24 cellular contexts compared by ENCODE assay signal in genomic region chr10:8071006-8071405, GRCh38. TPM values are rescaled to one million over a fixed set of nuclear protein-coding genes. Genes with fewer than 3 reads are reported as not detected.
DNase-seq lines count a peak whose midpoint lies in the region; ATAC-seq and TF ChIP-seq lines count a peak whose summit lies in the region.
"Had no signal": no experiment of that assay in that cellular context is flagged by ENCODE, and none has a peak within 500 bp of the region (broad histone marks: within the 10 kb centered on the region; RNA-seq: fewer than 3 reads in every experiment).

No MANE protein-coding gene starts in this region.

- H3K9ac ChIP-seq in SK-N-SH, result peak overlapping the region; percentile 61
- H3K9ac ChIP-seq: BLaER1 had no signal

- peaks cover 89 to 91% of the 10 kb centered on the region in 2 experiments for H3K36me3 ChIP-seq in SK-N-SH (replicated peaks in 1 of 2; ENCODE audit: control insufficient read depth in 1 of 2, insufficient read depth in 2 of 2, low read length in 1 of 2)
- H3K36me3 ChIP-seq: BLaER1, right lobe of liver had no signal

- no peak for TF ChIP-seq RAD21 in SK-N-SH (IDR thresholded peaks at IDR 0.05; ENCODE audit: low read length)

- peaks cover 54% of the 10 kb centered on the region for H4K20me1 ChIP-seq in SK-N-SH (ENCODE audit: insufficient read depth)
- H4K20me1 ChIP-seq: BLaER1 had no signal

- peaks cover 93% of the 10 kb centered on the region for H3F3A ChIP-seq in SK-N-SH (replicated peaks; ENCODE audit: insufficient read depth)

- DNase-seq in activated T-cell treated with anti-CD3 and anti-CD28 coated beads, Interleukin-2, amount 50 U/mL, for 4 hours, result no peak
- DNase-seq in activated T-cell treated with anti-CD3 and anti-CD28 coated beads, Interleukin-2, amount 50 U/mL, for 1 hour, result no peak
- no peak for DNase-seq in SK-N-SH
- peak; percentile 75 for DNase-seq in MCF 10A (ENCODE audit: unreplicated experiment)
- DNase-seq in stimulated activated effector memory CD8-positive, alpha-beta T cell treated with anti-CD3 and anti-CD28 coated beads, Interleukin-12 subunit alpha, Interleukin-12 subunit beta, amount 100 ng/mL, for 72 hours (ENCODE audit: low spot score in 2 of 2), result no peak
- DNase-seq in middle frontal gyrus (ENCODE audit: extremely low spot score, low spot score), result no peak
- DNase-seq in NOMO-1 (lab: John Stamatoyannopoulos, UW; ENCODE audit: unreplicated experiment in 2 of 2), result no peak
- no peak for DNase-seq in AG20443 (ENCODE audit: low spot score)
- DNase-seq: activated CD4-positive, alpha-beta T cell treated with anti-CD3 and anti-CD28 coated beads, Interleukin-2, amount 50 U/mL, for 1 hour; left cardiac atrium; NCI-H1092 treated with DMSO at 0.1 percent for 48 hours; NCI-H1930; NCI-H345; NCI-H82; nephron progenitor cell; right lobe of liver; SHP77 had no signal

- peaks cover 99% of the 10 kb centered on the region for H3K79me2 ChIP-seq in SK-N-SH (ENCODE audit: insufficient read depth)

- H3K9me3 Mint-ChIP-seq in activated T-cell treated with anti-CD3 and anti-CD28 coated beads, Interleukin-2, amount 50 U/mL, for 4 hours, result no peaks in the 10 kb centered on the region
- no peaks in the 10 kb centered on the region for H3K9me3 Mint-ChIP-seq in MCF 10A (ENCODE audit: unreplicated experiment)
- H3K9me3 Mint-ChIP-seq in stimulated activated effector memory CD8-positive, alpha-beta T cell treated with anti-CD3 and anti-CD28 coated beads, Interleukin-12 subunit alpha, Interleukin-12 subunit beta, amount 100 ng/mL, for 72 hours, result no peaks in the 10 kb centered on the region
- H3K9me3 Mint-ChIP-seq: GM23338, mesothelial cell of epicardium had no signal

- peak overlapping the region; percentile 86 to 96 for H3K27ac ChIP-seq in SK-N-SH (ENCODE audit: low read depth in 2 of 2, low read length in 1 of 2)
- H3K27ac ChIP-seq: BLaER1, coronary artery, right lobe of liver had no signal

- no peaks in the 10 kb centered on the region for H3K27me3 Mint-ChIP-seq in activated T-cell treated with anti-CD3 and anti-CD28 coated beads, Interleukin-2, amount 50 U/mL, for 4 hours (ENCODE audit: low read depth)
- H3K27me3 Mint-ChIP-seq in MCF 10A (ENCODE audit: insufficient read depth, unreplicated experiment), result no peaks in the 10 kb centered on the region

- CTCF ChIA-PET in SK-N-SH (lab: Yijun Ruan, JAX), result interaction anchor here (0.8 to 2.1 kb wide), 4 partner anchors 11 to 406 kb away, joined by 3 to 5 read pairs (median 3); no protein-coding TSS in a partner anchor
- CTCF ChIA-PET in MCF 10A (lab: Yijun Ruan, JAX), result interaction anchor here (0.6 to 2.9 kb wide), 7 partner anchors 9 to 801 kb away, joined by 3 to 10 read pairs (median 3); no protein-coding TSS in a partner anchor

- no peak overlapping the region for H2AFZ ChIP-seq in SK-N-SH (ENCODE audit: low read depth)
- H2AFZ ChIP-seq: GM23338 had no signal

- WGBS in SK-N-SH (ENCODE audit: low lambda C conversion rate), result 24% methylated on average over 3 of the region's 3 CpGs

- intact Hi-C loops in MCF 10A (cut with micrococcal nuclease), result no loop called here

- H3K4me3 Mint-ChIP-seq in activated T-cell treated with anti-CD3 and anti-CD28 coated beads, Interleukin-2, amount 50 U/mL, for 4 hours, result no peak overlapping the region
- peak overlapping the region; percentile 44 for H3K4me3 Mint-ChIP-seq in MCF 10A (ENCODE audit: unreplicated experiment)
- peak overlapping the region; percentile 36 for H3K4me3 Mint-ChIP-seq in stimulated activated effector memory CD8-positive, alpha-beta T cell treated with anti-CD3 and anti-CD28 coated beads, Interleukin-12 subunit alpha, Interleukin-12 subunit beta, amount 100 ng/mL, for 72 hours
- H3K4me3 Mint-ChIP-seq: GM23338, mesothelial cell of epicardium, nephron progenitor cell had no signal

- no peaks in the 10 kb centered on the region for H3K9me2 ChIP-seq in SK-N-SH

- H3K4me2 ChIP-seq in SK-N-SH, result peak overlapping the region; percentile 80
- H3K4me2 ChIP-seq: BLaER1, GM23338 had no signal

- BruUV-seq in MCF 10A (replicated peaks; lab: Mats Ljungman, UMichigan), result no TSS peak

- H3K4me1 ChIP-seq in SK-N-SH (ENCODE audit: control insufficient read depth in 1 of 2, insufficient read depth in 2 of 2, low read depth in 1 of 2, low read length in 1 of 2), result peaks cover 47 to 53% of the 10 kb centered on the region in 2 experiments
- H3K4me1 ChIP-seq: right lobe of liver had no signal

- peak overlapping the region; percentile 75 for H3K27ac Mint-ChIP-seq in MCF 10A (ENCODE audit: low read depth, unreplicated experiment)
- peak overlapping the region; percentile 32 for H3K27ac Mint-ChIP-seq in stimulated activated effector memory CD8-positive, alpha-beta T cell treated with anti-CD3 and anti-CD28 coated beads, Interleukin-12 subunit alpha, Interleukin-12 subunit beta, amount 100 ng/mL, for 72 hours
- H3K27ac Mint-ChIP-seq: GM23338, nephron progenitor cell had no signal

- no peaks in the 10 kb centered on the region for H3K27me3 ChIP-seq in SK-N-SH (ENCODE audit: insufficient read depth)
- H3K27me3 ChIP-seq: BLaER1, right lobe of liver had no signal

- POLR2A ChIA-PET in SK-N-SH (lab: Yijun Ruan, JAX) (interaction anchor here (0.6 to 4.1 kb wide), 7 partner anchors 8 to 1168 kb away, joined by 3 to 30 read pairs (median 4); partner anchors contain the start of gene GATA3), MCF 10A (lab: Yijun Ruan, JAX) (interaction anchor here (0.6 to 2.0 kb wide), 11 partner anchors 9 to 919 kb away, joined by 3 to 17 read pairs (median 3); partner anchors contain the start of gene TAF3)

- no peaks in the 10 kb centered on the region for H3K9me3 ChIP-seq in SK-N-SH
- H3K9me3 ChIP-seq: BLaER1, right lobe of liver had no signal

- peaks cover 72% of the 10 kb centered on the region for H3K36me3 Mint-ChIP-seq in activated T-cell treated with anti-CD3 and anti-CD28 coated beads, Interleukin-2, amount 50 U/mL, for 4 hours (ENCODE audit: insufficient read depth)
- H3K36me3 Mint-ChIP-seq in MCF 10A (ENCODE audit: insufficient read depth, unreplicated experiment), result peaks cover 92% of the 10 kb centered on the region
- H3K36me3 Mint-ChIP-seq in stimulated activated effector memory CD8-positive, alpha-beta T cell treated with anti-CD3 and anti-CD28 coated beads, Interleukin-12 subunit alpha, Interleukin-12 subunit beta, amount 100 ng/mL, for 72 hours, result peaks cover 100% of the 10 kb centered on the region

- no peak for TF ChIP-seq EP300 in SK-N-SH (IDR thresholded peaks at IDR 0.05; ENCODE audit: borderline replicate concordance in 1 of 2, low read depth in 1 of 2, low read length in 1 of 2)

- TF ChIP-seq CTCF in SK-N-SH (IDR thresholded peaks at IDR 0.05) (no peak), MCF 10A (IDR thresholded peaks at IDR 0.05; ENCODE audit: unreplicated experiment) (no peak)

- peak; percentile 46 to 50 for ATAC-seq in activated T-cell treated with anti-CD3 and anti-CD28 coated beads, Interleukin-2, amount 50 U/mL, for 4 hours
- no peak for ATAC-seq in stimulated activated effector memory CD8-positive, alpha-beta T cell treated with anti-CD3 and anti-CD28 coated beads, Interleukin-12 subunit alpha, Interleukin-12 subunit beta, amount 100 ng/mL, for 72 hours
- ATAC-seq: GM23338, right lobe of liver had no signal

- H3K4me1 Mint-ChIP-seq in activated T-cell treated with anti-CD3 and anti-CD28 coated beads, Interleukin-2, amount 50 U/mL, for 4 hours (ENCODE audit: low read depth), result peaks cover 73% of the 10 kb centered on the region
- peaks cover 28% of the 10 kb centered on the region for H3K4me1 Mint-ChIP-seq in MCF 10A (ENCODE audit: insufficient read depth, unreplicated experiment)
- peaks cover 78% of the 10 kb centered on the region for H3K4me1 Mint-ChIP-seq in stimulated activated effector memory CD8-positive, alpha-beta T cell treated with anti-CD3 and anti-CD28 coated beads, Interleukin-12 subunit alpha, Interleukin-12 subunit beta, amount 100 ng/mL, for 72 hours

- H3K4me3 ChIP-seq in SK-N-SH (ENCODE audit: low read depth in 2 of 2, low read length in 1 of 2), result peak overlapping the region in 1 of 2 experiments; percentile 37; a peak in 2 of 4 replicates
- H3K4me3 ChIP-seq: BLaER1, coronary artery, GM23338, right lobe of liver had no signal

TF ChIP-seq in SK-N-SH, 30 proteins besides CTCF, POLR2A, EP300 and RAD21:
- TF ChIP-seq CHD2 (IDR thresholded peaks at IDR 0.05; ENCODE audit: low read length, partially characterized antibody), result no peak
- TF ChIP-seq FOSL2 (IDR thresholded peaks at IDR 0.05; ENCODE audit: borderline replicate concordance, low read depth), result 0 out of 2 replicates have a peak, but pooled peaks have one; percentile 28
- TF ChIP-seq JUND (IDR thresholded peaks at IDR 0.05), result peak; percentile 42
- no peak for TF ChIP-seq MXI1 (IDR thresholded peaks at IDR 0.05; ENCODE audit: low read depth, low read length)
- no peak for TF ChIP-seq POLR2AphosphoS5 (IDR thresholded peaks at IDR 0.05; ENCODE audit: low read depth, low read length)

RNA-seq across cellular contexts. Expression of gene GATA3, which starts 16.5 kb away (rescaled TPM):
- total RNA-seq in activated T-cell treated with anti-CD3 and anti-CD28 coated beads, Interleukin-2, amount 50 U/mL, for 4 hours, result 10 to 100 TPM; 28.1 to 71.9 (median 42.1) TPM
- polyA plus RNA-seq in SK-N-SH (2012; rRNA removed), result 5.1 and 14.3 TPM in 2 replicates
- 13.1 and 16.2 TPM in 2 replicates for polyA plus RNA-seq in SK-N-SH (2012; cell fraction: cytosol; rRNA removed)
- 24.8 and 29.4 TPM in 2 replicates for polyA plus RNA-seq in SK-N-SH (2012; cell fraction: nucleus; rRNA removed)
- 13.1 and 14.6 TPM in 2 replicates for total RNA-seq in MCF 10A (2022)
- total RNA-seq: fibroblast of lung, GM23338, LHCN-M2, OCI-LY7 had no signal
- polyA plus RNA-seq: fibroblast of lung had no signal
